In genomic region chr12:57192920-57193319, GRCh38 we compare ENCODE assay signal across 34 cellular contexts. TPM values are rescaled to one million over a fixed set of nuclear protein-coding genes. Genes with fewer than 3 reads are reported as not detected.
"Had no signal": no experiment of that assay in that cellular context is flagged by ENCODE, and none has a peak within 500 bp of the region (broad histone marks: within the 10 kb centered on the region; RNA-seq: fewer than 3 reads in every experiment).

No MANE protein-coding gene starts in this region.

- H3K4me2 ChIP-seq: smooth muscle cell had no signal

- H3K9me3 ChIP-seq: colonic mucosa, heart right ventricle, left lung, suprapubic skin, transverse colon, vagina had no signal

- H3K4me3 ChIP-seq: colonic mucosa, heart right ventricle, left lung, smooth muscle cell, suprapubic skin, transverse colon, vagina had no signal

- H3K4me1 ChIP-seq: colonic mucosa, foreskin keratinocyte, parathyroid adenoma, suprapubic skin, transverse colon, vagina had no signal

- H3K4me3 Mint-ChIP-seq: dendritic cell treated with granulocyte-macrophage colony-stimulating factor and Interleukin-4, amounts not matched to agents 40 ng/mL and 50 ng/mL, for 4 days; endodermal cell; naive thymus-derived CD8-positive, alpha-beta T cell; nephron progenitor cell; stimulated activated naive CD8-positive, alpha-beta T cell treated with anti-CD3 and anti-CD28 coated beads, Interleukin-15, amount 100 ng/mL, for 72 hours had no signal

- H3K27ac Mint-ChIP-seq: dendritic cell treated with granulocyte-macrophage colony-stimulating factor and Interleukin-4, amounts not matched to agents 40 ng/mL and 50 ng/mL, for 4 days; naive thymus-derived CD8-positive, alpha-beta T cell; nephron progenitor cell; progenitor cell of endocrine pancreas had no signal

- H3K79me2 ChIP-seq: parathyroid adenoma had no signal

- H3K4me1 Mint-ChIP-seq: endodermal cell; naive thymus-derived CD8-positive, alpha-beta T cell; nephron progenitor cell; stimulated activated naive CD8-positive, alpha-beta T cell treated with anti-CD3 and anti-CD28 coated beads, Interleukin-15, amount 100 ng/mL, for 72 hours had no signal

- H2AFZ ChIP-seq: parathyroid adenoma had no signal

- H3K27me3 Mint-ChIP-seq: dendritic cell treated with granulocyte-macrophage colony-stimulating factor and Interleukin-4, amounts not matched to agents 40 ng/mL and 50 ng/mL, for 4 days; naive thymus-derived CD8-positive, alpha-beta T cell; progenitor cell of endocrine pancreas; stimulated activated naive CD8-positive, alpha-beta T cell treated with anti-CD3 and anti-CD28 coated beads, Interleukin-15, amount 100 ng/mL, for 72 hours had no signal

- H3K27me3 ChIP-seq: colonic mucosa, foreskin keratinocyte, heart right ventricle, left lung, suprapubic skin, transverse colon, vagina had no signal

- H3K27ac ChIP-seq: colonic mucosa, epithelial cell of prostate, foreskin keratinocyte, heart right ventricle, left lung, parathyroid adenoma, suprapubic skin, transverse colon, vagina had no signal

- H3K9me3 Mint-ChIP-seq: dendritic cell treated with granulocyte-macrophage colony-stimulating factor and Interleukin-4, amounts not matched to agents 40 ng/mL and 50 ng/mL, for 4 days; endodermal cell; naive thymus-derived CD8-positive, alpha-beta T cell; nephron progenitor cell; stimulated activated naive CD8-positive, alpha-beta T cell treated with anti-CD3 and anti-CD28 coated beads, Interleukin-15, amount 100 ng/mL, for 72 hours had no signal

- DNase-seq: colonic mucosa; effector CD8-positive, alpha-beta T cell; endodermal cell; foreskin keratinocyte; glutamatergic neuron; heart right ventricle; hippocampal formation; left cardiac atrium; left lung; naive thymus-derived CD8-positive, alpha-beta T cell; nephron progenitor cell; occipital lobe; stimulated activated CD4-positive, alpha-beta T cell treated with anti-CD3 and anti-CD28 coated beads, Interleukin-12 subunit alpha, Interleukin-12 subunit beta, amount 100 ng/mL, for 4 hours; stimulated activated CD4-positive, alpha-beta T cell treated with anti-CD3 and anti-CD28 coated beads, Interleukin-1b, Interleukin-23, amount 100 ng/mL, for 48 hours; stimulated activated CD4-positive, alpha-beta T cell treated with anti-CD3 and anti-CD28 coated beads, Interleukin-4, amount 100 ng/mL, for 1 hour; stimulated activated CD8-positive, alpha-beta memory T cell treated with anti-CD3 and anti-CD28 coated beads, Interleukin-4, amount 100 ng/mL, for 48 hours; stimulated activated naive CD4-positive, alpha-beta T cell; stimulated activated naive CD8-positive, alpha-beta T cell treated with anti-CD3 and anti-CD28 coated beads, Interleukin-15, amount 100 ng/mL, for 72 hours; transverse colon had no signal

RNA-seq across cellular contexts. Expression of gene NXPH4, which starts 23.7 kb away (rescaled TPM):
- total RNA-seq: transverse colon, ureter had no signal

RNA-seq across cellular contexts. Expression of gene LRP1-AS, which starts 45.5 kb away (rescaled TPM):
- total RNA-seq: colonic mucosa; endodermal cell; esophagus mucosa; foreskin keratinocyte; heart right ventricle; kidney epithelial cell; left cardiac atrium; left lung; lower leg skin; lung microvascular endothelial cell; mesenteric fat pad; myocyte; naive thymus-derived CD8-positive, alpha-beta T cell; occipital lobe; progenitor cell of endocrine pancreas; sciatic nerve; smooth muscle cell; suprapubic skin; transverse colon; ureter; vagina had no signal
